Comparison of ENCODE assay signal across 1 cellular context in the genomic region with DNA sequence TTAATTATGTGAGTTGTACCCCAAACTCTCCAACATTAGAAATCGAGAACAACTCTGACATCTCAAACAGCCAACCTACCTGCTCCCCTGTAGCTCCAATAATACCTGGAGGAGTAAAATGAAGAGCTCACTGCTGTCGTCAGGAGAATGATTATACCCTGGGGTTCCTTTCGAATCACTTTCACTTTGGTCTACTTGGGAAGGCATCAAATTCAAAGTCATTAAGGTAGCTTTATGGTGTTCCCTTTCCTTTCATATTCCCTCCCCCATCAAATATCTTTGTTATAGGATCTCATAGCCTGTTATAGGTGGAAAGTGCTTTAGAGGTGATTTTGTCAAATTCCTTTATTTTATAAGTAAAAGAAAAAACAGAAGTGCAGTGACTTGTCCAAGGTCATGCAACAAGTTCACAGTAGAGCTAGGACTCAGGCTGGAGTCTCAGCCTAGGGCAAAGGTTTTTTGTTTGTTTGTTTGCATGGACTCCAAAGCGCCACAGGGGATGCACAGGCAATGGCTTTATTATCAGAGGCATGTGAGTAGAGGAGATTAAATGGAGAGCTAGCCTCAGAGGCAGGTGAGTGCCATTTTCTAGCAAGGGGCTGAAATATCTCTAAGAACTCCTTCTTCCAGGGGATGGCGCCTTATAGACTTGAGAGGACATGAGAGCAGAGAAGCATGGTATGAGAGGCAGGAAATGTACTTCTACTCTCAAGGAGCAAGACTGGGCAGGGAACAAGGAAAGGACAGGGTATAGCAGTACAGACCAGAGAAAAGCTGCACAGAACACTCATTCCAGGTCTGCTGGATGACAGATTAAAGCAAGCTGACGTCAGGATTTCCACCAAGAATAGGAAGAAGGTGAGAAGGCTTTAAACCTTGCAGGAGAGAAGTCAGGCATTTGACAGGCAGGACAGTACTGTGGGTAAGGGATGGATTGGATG.
A peak's percentile ranks its signal among the peaks of the same experiment; 100 is the strongest.
TF ChIP-seq lines count a peak whose summit lies in the region.

No MANE protein-coding gene starts in this region.

TF ChIP-seq in HepG2, 621 proteins besides CTCF, POLR2A, EP300 and RAD21:
- TF ChIP-seq, protein P1, sequence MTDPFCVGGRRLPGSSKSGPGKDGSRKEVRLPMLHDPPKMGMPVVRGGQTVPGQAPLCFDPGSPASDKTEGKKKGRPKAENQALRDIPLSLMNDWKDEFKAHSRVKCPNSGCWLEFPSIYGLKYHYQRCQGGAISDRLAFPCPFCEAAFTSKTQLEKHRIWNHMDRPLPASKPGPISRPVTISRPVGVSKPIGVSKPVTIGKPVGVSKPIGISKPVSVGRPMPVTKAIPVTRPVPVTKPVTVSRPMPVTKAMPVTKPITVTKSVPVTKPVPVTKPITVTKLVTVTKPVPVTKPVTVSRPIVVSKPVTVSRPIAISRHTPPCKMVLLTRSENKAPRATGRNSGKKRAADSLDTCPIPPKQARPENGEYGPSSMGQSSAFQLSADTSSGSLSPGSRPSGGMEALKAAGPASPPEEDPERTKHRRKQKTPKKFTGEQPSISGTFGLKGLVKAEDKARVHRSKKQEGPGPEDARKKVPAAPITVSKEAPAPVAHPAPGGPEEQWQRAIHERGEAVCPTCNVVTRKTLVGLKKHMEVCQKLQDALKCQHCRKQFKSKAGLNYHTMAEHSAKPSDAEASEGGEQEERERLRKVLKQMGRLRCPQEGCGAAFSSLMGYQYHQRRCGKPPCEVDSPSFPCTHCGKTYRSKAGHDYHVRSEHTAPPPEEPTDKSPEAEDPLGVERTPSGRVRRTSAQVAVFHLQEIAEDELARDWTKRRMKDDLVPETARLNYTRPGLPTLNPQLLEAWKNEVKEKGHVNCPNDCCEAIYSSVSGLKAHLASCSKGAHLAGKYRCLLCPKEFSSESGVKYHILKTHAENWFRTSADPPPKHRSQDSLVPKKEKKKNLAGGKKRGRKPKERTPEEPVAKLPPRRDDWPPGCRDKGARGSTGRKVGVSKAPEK (CRISPR knock-in tag; IDR thresholded peaks at IDR 0.05; ENCODE audit: borderline replicate concordance), result no peak
- TF ChIP-seq MTA1 (CRISPR knock-in tag; IDR thresholded peaks at IDR 0.05; ENCODE audit: borderline replicate concordance), result no peak
- TF ChIP-seq RBM22 (optimal IDR thresholded peaks at IDR 0.05; ENCODE audit: low read length), result peak; percentile 95
- TF ChIP-seq, protein P2, sequence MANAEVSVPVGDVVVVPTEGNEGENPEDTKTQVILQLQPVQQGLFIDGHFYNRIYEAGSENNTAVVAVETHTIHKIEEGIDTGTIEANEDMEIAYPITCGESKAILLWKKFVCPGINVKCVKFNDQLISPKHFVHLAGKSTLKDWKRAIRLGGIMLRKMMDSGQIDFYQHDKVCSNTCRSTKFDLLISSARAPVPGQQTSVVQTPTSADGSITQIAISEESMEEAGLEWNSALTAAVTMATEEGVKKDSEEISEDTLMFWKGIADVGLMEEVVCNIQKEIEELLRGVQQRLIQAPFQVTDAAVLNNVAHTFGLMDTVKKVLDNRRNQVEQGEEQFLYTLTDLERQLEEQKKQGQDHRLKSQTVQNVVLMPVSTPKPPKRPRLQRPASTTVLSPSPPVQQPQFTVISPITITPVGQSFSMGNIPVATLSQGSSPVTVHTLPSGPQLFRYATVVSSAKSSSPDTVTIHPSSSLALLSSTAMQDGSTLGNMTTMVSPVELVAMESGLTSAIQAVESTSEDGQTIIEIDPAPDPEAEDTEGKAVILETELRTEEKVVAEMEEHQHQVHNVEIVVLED (CRISPR knock-in tag; IDR thresholded peaks at IDR 0.05; ENCODE audit: borderline replicate concordance), result no peak
- TF ChIP-seq PAF1 (CRISPR knock-in tag; IDR thresholded peaks at IDR 0.05), result 0 out of 2 replicates have a peak, but pooled peaks have one; percentile 37
- TF ChIP-seq, protein P3, sequence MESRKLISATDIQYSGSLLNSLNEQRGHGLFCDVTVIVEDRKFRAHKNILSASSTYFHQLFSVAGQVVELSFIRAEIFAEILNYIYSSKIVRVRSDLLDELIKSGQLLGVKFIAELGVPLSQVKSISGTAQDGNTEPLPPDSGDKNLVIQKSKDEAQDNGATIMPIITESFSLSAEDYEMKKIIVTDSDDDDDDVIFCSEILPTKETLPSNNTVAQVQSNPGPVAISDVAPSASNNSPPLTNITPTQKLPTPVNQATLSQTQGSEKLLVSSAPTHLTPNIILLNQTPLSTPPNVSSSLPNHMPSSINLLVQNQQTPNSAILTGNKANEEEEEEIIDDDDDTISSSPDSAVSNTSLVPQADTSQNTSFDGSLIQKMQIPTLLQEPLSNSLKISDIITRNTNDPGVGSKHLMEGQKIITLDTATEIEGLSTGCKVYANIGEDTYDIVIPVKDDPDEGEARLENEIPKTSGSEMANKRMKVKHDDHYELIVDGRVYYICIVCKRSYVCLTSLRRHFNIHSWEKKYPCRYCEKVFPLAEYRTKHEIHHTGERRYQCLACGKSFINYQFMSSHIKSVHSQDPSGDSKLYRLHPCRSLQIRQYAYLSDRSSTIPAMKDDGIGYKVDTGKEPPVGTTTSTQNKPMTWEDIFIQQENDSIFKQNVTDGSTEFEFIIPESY (CRISPR knock-in tag; IDR thresholded peaks at IDR 0.05), result peak; percentile 55; the same call in 1 of the 2 replicates
- TF ChIP-seq, protein P4, sequence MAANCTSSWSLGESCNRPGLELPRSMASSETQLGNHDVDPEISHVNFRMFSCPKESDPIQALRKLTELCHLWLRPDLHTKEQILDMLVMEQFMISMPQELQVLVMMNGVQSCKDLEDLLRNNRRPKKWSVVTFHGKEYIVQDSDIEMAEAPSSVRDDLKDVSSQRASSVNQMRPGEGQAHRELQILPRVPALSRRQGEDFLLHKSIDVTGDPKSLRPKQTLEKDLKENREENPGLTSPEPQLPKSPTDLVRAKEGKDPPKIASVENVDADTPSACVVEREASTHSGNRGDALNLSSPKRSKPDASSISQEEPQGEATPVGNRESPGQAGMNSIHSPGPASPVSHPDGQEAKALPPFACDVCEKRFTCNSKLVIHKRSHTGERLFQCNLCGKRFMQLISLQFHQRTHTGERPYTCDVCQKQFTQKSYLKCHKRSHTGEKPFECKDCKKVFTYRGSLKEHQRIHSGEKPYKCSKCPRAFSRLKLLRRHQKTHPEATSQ (CRISPR knock-in tag; IDR thresholded peaks at IDR 0.05; ENCODE audit: borderline replicate concordance), result no peak
- no peak for TF ChIP-seq ZNF496 (CRISPR knock-in tag; IDR thresholded peaks at IDR 0.05; ENCODE audit: insufficient replicate concordance)
- TF ChIP-seq, protein P5, sequence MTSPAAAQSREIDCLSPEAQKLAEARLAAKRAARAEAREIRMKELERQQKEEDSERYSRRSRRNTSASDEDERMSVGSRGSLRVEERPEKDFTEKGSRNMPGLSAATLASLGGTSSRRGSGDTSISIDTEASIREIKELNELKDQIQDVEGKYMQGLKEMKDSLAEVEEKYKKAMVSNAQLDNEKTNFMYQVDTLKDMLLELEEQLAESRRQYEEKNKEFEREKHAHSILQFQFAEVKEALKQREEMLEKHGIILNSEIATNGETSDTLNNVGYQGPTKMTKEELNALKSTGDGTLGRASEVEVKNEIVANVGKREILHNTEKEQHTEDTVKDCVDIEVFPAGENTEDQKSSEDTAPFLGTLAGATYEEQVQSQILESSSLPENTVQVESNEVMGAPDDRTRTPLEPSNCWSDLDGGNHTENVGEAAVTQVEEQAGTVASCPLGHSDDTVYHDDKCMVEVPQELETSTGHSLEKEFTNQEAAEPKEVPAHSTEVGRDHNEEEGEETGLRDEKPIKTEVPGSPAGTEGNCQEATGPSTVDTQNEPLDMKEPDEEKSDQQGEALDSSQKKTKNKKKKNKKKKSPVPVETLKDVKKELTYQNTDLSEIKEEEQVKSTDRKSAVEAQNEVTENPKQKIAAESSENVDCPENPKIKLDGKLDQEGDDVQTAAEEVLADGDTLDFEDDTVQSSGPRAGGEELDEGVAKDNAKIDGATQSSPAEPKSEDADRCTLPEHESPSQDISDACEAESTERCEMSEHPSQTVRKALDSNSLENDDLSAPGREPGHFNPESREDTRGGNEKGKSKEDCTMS (CRISPR knock-in tag; conservative IDR thresholded peaks at IDR 0.05), result no peak
- peak; percentile 32; the same call in 1 of the 2 replicates for TF ChIP-seq POLR2AphosphoS5 (IDR thresholded peaks at IDR 0.05; ENCODE audit: low read depth, low read length)
- TF ChIP-seq TEAD2 (CRISPR knock-in tag; IDR thresholded peaks at IDR 0.05), result no peak
